In genomic region chrX:32408389-32408788, GRCh38 we compare ENCODE assay signal across 1 cellular context.
TF ChIP-seq lines count a peak whose summit lies in the region.

No MANE protein-coding gene starts in this region.

TF ChIP-seq in GM23338, 12 proteins besides CTCF, POLR2A, EP300 and RAD21 (continued from another document):
- TF ChIP-seq ETS1 (IDR thresholded peaks at IDR 0.05) (no peak), POLR2AphosphoS5 (IDR thresholded peaks at IDR 0.05; ENCODE audit: low read depth) (no peak)
